Comparison of ENCODE assay signal across 22 cellular contexts in the genomic region with DNA sequence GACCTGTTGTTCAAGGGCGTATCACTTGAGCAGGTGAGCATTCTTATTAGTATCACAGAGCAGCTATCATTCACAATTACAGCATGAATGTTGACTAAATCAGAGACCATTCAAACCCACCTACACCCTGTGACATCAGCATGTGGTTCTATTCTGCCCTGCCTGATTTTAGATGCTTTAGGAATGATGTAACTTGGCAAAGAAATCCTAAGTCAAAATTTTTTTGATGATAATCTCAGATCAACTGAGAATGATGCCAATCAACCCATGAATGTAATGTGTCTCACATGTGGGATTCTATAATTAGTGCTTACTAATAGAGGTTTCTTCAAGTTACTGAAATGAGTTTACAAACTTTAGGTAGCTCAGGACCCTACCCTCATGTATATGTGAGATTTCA. TPM values are rescaled to one million over a fixed set of nuclear protein-coding genes. Genes with fewer than 3 reads are reported as not detected.
DNase-seq lines count a peak whose midpoint lies in the region; TF ChIP-seq lines count a peak whose summit lies in the region.
"Had no signal": no experiment of that assay in that cellular context is flagged by ENCODE, and none has a peak within 500 bp of the region (broad histone marks: within the 10 kb centered on the region; RNA-seq: fewer than 3 reads in every experiment).

No MANE protein-coding gene starts in this region.

- WGBS in GM23248 (ENCODE audit: low coverage in 1 of 2, low lambda C conversion rate in 2 of 2, missing lambda C conversion rate in 2 of 2), 2 experiments: 84 to 89% methylated on average over 1 of the region's 1 CpG

- H3K4me2 ChIP-seq in GM23248 (ENCODE audit: unreplicated experiment): peak overlapping the region; percentile 52

- H3K9ac ChIP-seq in GM23248: no peak overlapping the region

- no peak for TF ChIP-seq CTCF in brain microvascular endothelial cell (IDR thresholded peaks at IDR 0.05; ENCODE audit: low read depth, low read length, missing control alignments)

- peaks cover 64% of the 10 kb centered on the region for H3K4me1 ChIP-seq in GM23248 (ENCODE audit: insufficient read depth)
- H3K4me1 ChIP-seq: Peyer's patch, thyroid gland had no signal

- H3K79me2 ChIP-seq in GM23248 (ENCODE audit: insufficient read depth): no peaks in the 10 kb centered on the region

- no peak overlapping the region for H3K4me3 ChIP-seq in GM23248
- H3K4me3 ChIP-seq in MG63: no peak overlapping the region
- H3K4me3 ChIP-seq in brain microvascular endothelial cell (ENCODE audit: low read depth, low read length): no peak overlapping the region
- H3K4me3 ChIP-seq: Peyer's patch, thyroid gland had no signal

- H3F3A ChIP-seq in GM23248 (ENCODE audit: insufficient read depth): peaks cover 56% of the 10 kb centered on the region

- H3K36me3 ChIP-seq in GM23248 (ENCODE audit: low read depth) (no peaks in the 10 kb centered on the region), MG63 (no peaks in the 10 kb centered on the region), brain microvascular endothelial cell (replicated peaks) (no peaks in the 10 kb centered on the region)
- H3K36me3 ChIP-seq: BE2C, Peyer's patch, thyroid gland had no signal

- in situ Hi-C loops in GM23248 (cut with MboI) (no loop called here), brain microvascular endothelial cell (cut with HindIII; ENCODE audit: low pct_ligation_motif_present, low sequenced_read_pairs) (no loop called here)

- H3K27ac ChIP-seq in GM23248 (0 out of 2 replicates have a peak overlapping the region, but pooled peaks have one; percentile 6), brain microvascular endothelial cell (no peak overlapping the region)
- H3K27ac ChIP-seq: Peyer's patch, thyroid gland had no signal

- H3K9me2 ChIP-seq in GM23248 (ENCODE audit: insufficient read depth): no peaks in the 10 kb centered on the region

- H3K9me3 ChIP-seq in GM23248 (ENCODE audit: low read depth) (no peaks in the 10 kb centered on the region), MG63 (no peaks in the 10 kb centered on the region)
- H3K9me3 ChIP-seq: BE2C, Peyer's patch, thyroid gland had no signal

- no peaks in the 10 kb centered on the region for H4K20me1 ChIP-seq in GM23248 (ENCODE audit: insufficient read depth)

- H3K27me3 ChIP-seq in GM23248 (replicated peaks; ENCODE audit: insufficient read depth) (no peaks in the 10 kb centered on the region), MG63 (no peaks in the 10 kb centered on the region), brain microvascular endothelial cell (replicated peaks) (no peaks in the 10 kb centered on the region)
- H3K27me3 ChIP-seq: BE2C, Peyer's patch, thyroid gland had no signal

- H2AFZ ChIP-seq in GM23248: no peak overlapping the region

- DNase-seq in GM23248 (peak; percentile 65), MG63 (peak; percentile 74), brain microvascular endothelial cell (peak; percentile 40), kidney tubule cell (ENCODE audit: low spot score) (peak; percentile 70), NCI-H2107 (lab: John Stamatoyannopoulos, UW) (no peak), NCI-H524 treated with DMSO at 0.1 percent for 48 hours (lab: John Stamatoyannopoulos, UW) (no peak), GDM1 (lab: John Stamatoyannopoulos, UW) (no peak)
- no peak for DNase-seq in stimulated activated CD4-positive, alpha-beta T cell treated with anti-CD3 and anti-CD28 coated beads, Interleukin-4, amount 100 ng/mL, for 4 hours
- DNase-seq: BE2C; Calu3; cortex of kidney; head of caudate nucleus; KBM-7; naive thymus-derived CD8-positive, alpha-beta T cell; NCI-H1092 treated with DMSO at 0.1 percent for 48 hours; NCI-H2171 treated with DMSO at 0.1 percent for 48 hours; NCI-H82; Peyer's patch; thyroid gland had no signal

RNA-seq across cellular contexts. Expression of a gene that starts 13.4 kb away (rescaled TPM):
- total RNA-seq in GM23248 (2014; rRNA removed; shearing (Covaris generic)): 111 and 126 TPM in 2 replicates
- polyA plus RNA-seq in GM23248 (2016; fragmentation: Nextera tagmentation; extraction: Ambion mirVana): 137 and 142 TPM in 2 replicates
- total RNA-seq in MG63 (2014; rRNA removed; shearing (Covaris generic); ENCODE audit: low replicate concordance): 179 and 219 TPM in 2 replicates

RNA-seq across cellular contexts. Expression of a gene that starts 22.2 kb away (rescaled TPM):
- not detected in 2 replicates for total RNA-seq in GM23248 (2014; rRNA removed; shearing (Covaris generic))
- not detected in 2 replicates for polyA plus RNA-seq in GM23248 (2016; fragmentation: Nextera tagmentation; extraction: Ambion mirVana)
- total RNA-seq in MG63 (2014; rRNA removed; shearing (Covaris generic); ENCODE audit: low replicate concordance): not detected in 2 replicates
- total RNA-seq: activated T-helper 2 cell treated with anti-CD3 and anti-CD28 coated beads, Interferon-gamma antibody, Interleukin-2, Interleukin-4, amounts not matched to agents 10 μg/mL and 5 μg/mL and 100 μg/mL, durations not matched to agents 14 hours and 24 hours and 36 hours; Calu3; epithelial cell of proximal tubule; naive thymus-derived CD8-positive, alpha-beta T cell; Peyer's patch; posterior vena cava; thyroid gland had no signal
- polyA plus RNA-seq: naive thymus-derived CD8-positive, alpha-beta T cell had no signal

Comparison
In these comparisons a context has a peak if more than half of its experiments do, and no peak if none do; other contexts are left out.
1. DNase-seq: peak in GM23248 (single experiment), MG63 (single experiment), brain microvascular endothelial cell (single experiment) and kidney tubule cell (single experiment); none in NCI-H2107 (single experiment), NCI-H524 treated with DMSO at 0.1 percent for 48 hours (single experiment), stimulated activated CD4-positive, alpha-beta T cell treated with anti-CD3 and anti-CD28 coated beads, Interleukin-4, amount 100 ng/mL, for 4 hours (0 of 2) and GDM1 (single experiment).